ENCODE assay signal across 8 cellular contexts in genomic region chr9:133348763-133349573, GRCh38. TPM values are rescaled to one million over a fixed set of nuclear protein-coding genes. Genes with fewer than 3 reads are reported as not detected.
DNase-seq lines count a peak whose midpoint lies in the region; ATAC-seq, FAIRE-seq and TF ChIP-seq lines count a peak whose summit lies in the region.

No MANE protein-coding gene starts in this region.

- no peak for ATAC-seq in naive thymus-derived CD4-positive, alpha-beta T cell
- ATAC-seq in HG03457 (IDR thresholded peaks at IDR 0.05; ENCODE audit: unreplicated experiment): no peak
- no peak for ATAC-seq in GM21717 (IDR thresholded peaks at IDR 0.05; ENCODE audit: unreplicated experiment)

- peak overlapping the region; percentile 100 for H3K4me3 ChIP-seq in AG10803 (ENCODE audit: low read length)
- H3K4me3 ChIP-seq in Loucy (ENCODE audit: low read length, poor library complexity, severe bottlenecking): peak overlapping the region; percentile 97
- peak overlapping the region; percentile 93 for H3K4me3 ChIP-seq in naive thymus-derived CD4-positive, alpha-beta T cell (ENCODE audit: low read length)

- no peak for TF ChIP-seq POLR2A in GM12892 (IDR thresholded peaks at IDR 0.05; ENCODE audit: low read depth, low read length)

- H3K9ac ChIP-seq in Loucy (ENCODE audit: low read depth, low read length, poor library complexity, severe bottlenecking): peak overlapping the region; percentile 100

- H3K36me3 ChIP-seq in Loucy (ENCODE audit: insufficient read depth, low read length): peaks cover 44% of the 10 kb centered on the region
- H3K36me3 ChIP-seq in naive thymus-derived CD4-positive, alpha-beta T cell (ENCODE audit: control insufficient read depth in 2 of 3, insufficient read depth in 3 of 3, low read length in 3 of 3): peaks cover 20 to 80% (median 31%) of the 10 kb centered on the region in 3 experiments

- no peak for FAIRE-seq in GM12892 (lab: Jason Lieb, UNC)

- no peaks in the 10 kb centered on the region for H3K9me3 Mint-ChIP-seq in dendritic cell treated with granulocyte-macrophage colony-stimulating factor and Interleukin-4, amounts not matched to agents 40 ng/mL and 50 ng/mL, for 4 days
- H3K9me3 Mint-ChIP-seq in naive thymus-derived CD4-positive, alpha-beta T cell: peaks cover 0 to 2% (median 0%) of the 10 kb centered on the region in 11 donors

- no peaks in the 10 kb centered on the region for H3K9me3 ChIP-seq in Loucy (ENCODE audit: insufficient read depth, low read depth, low read length)
- H3K9me3 ChIP-seq in naive thymus-derived CD4-positive, alpha-beta T cell (ENCODE audit: control insufficient read depth in 2 of 3, low read length in 3 of 3): no peaks in the 10 kb centered on the region

- H3K27me3 ChIP-seq in Loucy (ENCODE audit: insufficient read depth, low read length, poor library complexity, severe bottlenecking): peaks cover 8% of the 10 kb centered on the region
- H3K27me3 ChIP-seq in naive thymus-derived CD4-positive, alpha-beta T cell (ENCODE audit: control insufficient read depth in 2 of 2, insufficient read depth in 2 of 2, low read length in 2 of 2): no peaks in the 10 kb centered on the region

- H3K79me2 ChIP-seq in Loucy (ENCODE audit: insufficient read depth, low read length): peaks cover 67% of the 10 kb centered on the region

- TF ChIP-seq CTCF in AG10803 (conservative IDR thresholded peaks at IDR 0.05; ENCODE audit: low read length) (no peak), Loucy (conservative IDR thresholded peaks at IDR 0.05; ENCODE audit: low read length) (no peak)

- H3K27ac Mint-ChIP-seq in dendritic cell treated with granulocyte-macrophage colony-stimulating factor and Interleukin-4, amounts not matched to agents 40 ng/mL and 50 ng/mL, for 4 days: peak overlapping the region; percentile 96
- peak overlapping the region; percentile 87 to 99 (median 97) for H3K27ac Mint-ChIP-seq in naive thymus-derived CD4-positive, alpha-beta T cell

- peak overlapping the region; percentile 85 for H3K4me3 Mint-ChIP-seq in dendritic cell treated with granulocyte-macrophage colony-stimulating factor and Interleukin-4, amounts not matched to agents 40 ng/mL and 50 ng/mL, for 4 days
- peak overlapping the region; percentile 94 to 100 (median 98) for H3K4me3 Mint-ChIP-seq in naive thymus-derived CD4-positive, alpha-beta T cell

- peak overlapping the region; percentile 98 for H3K27ac ChIP-seq in naive thymus-derived CD4-positive, alpha-beta T cell (ENCODE audit: low read depth, low read length)

- peaks cover 59% of the 10 kb centered on the region for H3K4me1 Mint-ChIP-seq in dendritic cell treated with granulocyte-macrophage colony-stimulating factor and Interleukin-4, amounts not matched to agents 40 ng/mL and 50 ng/mL, for 4 days (ENCODE audit: low read depth)
- H3K4me1 Mint-ChIP-seq in naive thymus-derived CD4-positive, alpha-beta T cell: peaks cover 24 to 49% (median 39%) of the 10 kb centered on the region in 7 donors

- CTCF ChIA-PET in naive thymus-derived CD4-positive, alpha-beta T cell (lab: Charles Lee): no interaction called here

- POLR2A ChIA-PET in naive thymus-derived CD4-positive, alpha-beta T cell (lab: Charles Lee): interaction anchor here (0.7 to 2.1 kb wide), 4 partner anchors 9 to 79 kb away, joined by 3 to 9 read pairs (median 4); no protein-coding TSS in a partner anchor

- H3K9me2 ChIP-seq in Loucy (replicated peaks; ENCODE audit: low read depth, low read length): no peaks in the 10 kb centered on the region

- no peak overlapping the region for H2AFZ ChIP-seq in Loucy (ENCODE audit: low read length)

- peak overlapping the region; percentile 99 for H3K4me2 ChIP-seq in Loucy (ENCODE audit: low read depth, low read length, poor library complexity, severe bottlenecking)

- H3K36me3 Mint-ChIP-seq in dendritic cell treated with granulocyte-macrophage colony-stimulating factor and Interleukin-4, amounts not matched to agents 40 ng/mL and 50 ng/mL, for 4 days (ENCODE audit: low read depth): peaks cover 98% of the 10 kb centered on the region
- peaks cover 8 to 46% (median 39%) of the 10 kb centered on the region in 5 donors for H3K36me3 Mint-ChIP-seq in naive thymus-derived CD4-positive, alpha-beta T cell

- peaks cover 11% of the 10 kb centered on the region; the same call in 1 of the 2 replicates for H3F3A ChIP-seq in Loucy (ENCODE audit: low read depth)

- H4K20me1 ChIP-seq in Loucy (ENCODE audit: insufficient read depth, low read length, poor library complexity, severe bottlenecking): peaks cover 57% of the 10 kb centered on the region

- DNase-seq in AG10803 (ENCODE audit: low read depth): no peak
- DNase-seq in naive thymus-derived CD4-positive, alpha-beta T cell: no peak
- DNase-seq in GM12892 (ENCODE audit: insufficient read length): no peak
- no peak for DNase-seq in central memory CD4-positive, alpha-beta T cell

- H3K27me3 Mint-ChIP-seq in dendritic cell treated with granulocyte-macrophage colony-stimulating factor and Interleukin-4, amounts not matched to agents 40 ng/mL and 50 ng/mL, for 4 days: no peaks in the 10 kb centered on the region
- peaks cover 0 to 2% (median 0%) of the 10 kb centered on the region in 5 donors for H3K27me3 Mint-ChIP-seq in naive thymus-derived CD4-positive, alpha-beta T cell

- peaks cover 32% of the 10 kb centered on the region for H3K4me1 ChIP-seq in Loucy (ENCODE audit: insufficient read depth, low read length, poor library complexity, severe bottlenecking)
- H3K4me1 ChIP-seq in naive thymus-derived CD4-positive, alpha-beta T cell (ENCODE audit: control insufficient read depth in 2 of 2, insufficient read depth in 2 of 2, low read length in 2 of 2): peaks cover 19 to 21% of the 10 kb centered on the region in 2 donors

- intact Hi-C loops in dendritic cell treated with granulocyte-macrophage colony-stimulating factor and Interleukin-4, amounts not matched to agents 40 ng/mL and 50 ng/mL, for 4 days (cut with micrococcal nuclease): loop anchor here (1.0 kb wide), 2 partner anchors 7 to 13 kb away; partner anchors contain the start of genes SURF1, SURF2 and SURF6
- intact Hi-C loops in naive thymus-derived CD4-positive, alpha-beta T cell (cut with micrococcal nuclease): loop anchor here (1.0 to 10.0 kb wide), 11 partner anchors 7 to 816 kb away; partner anchors contain the start of genes REXO4 (in 2 of the 2), STKLD1 (in 2 of the 2), SURF1 (in 2 of the 2) and SURF2 (in 2 of the 2)

RNA-seq across cellular contexts. Expression of gene RPL7A, which starts 0.9 kb away (rescaled TPM):
- 1,000 to 10,000 TPM; 2,002 to 2,815 (median 2,428) TPM for total RNA-seq in naive thymus-derived CD4-positive, alpha-beta T cell
- 1,000 to 10,000 TPM; 1,347 to 1,421 TPM for polyA plus RNA-seq in naive thymus-derived CD4-positive, alpha-beta T cell
- polyA plus RNA-seq in GM12892 (2012; ENCODE audit: missing spikeins): 4,474 TPM

RNA-seq across cellular contexts. Expression of gene MED22, which starts 1.0 kb away (rescaled TPM):
- total RNA-seq in naive thymus-derived CD4-positive, alpha-beta T cell: 10 to 100 TPM; 26.5 to 44.6 (median 32.8) TPM
- polyA plus RNA-seq in naive thymus-derived CD4-positive, alpha-beta T cell: 10 to 100 TPM; 13.5 to 20.2 TPM
- polyA plus RNA-seq in GM12892 (2012; ENCODE audit: missing spikeins): 10.1 TPM

RNA-seq across cellular contexts. Expression of gene SURF1, which starts 7.3 kb away (rescaled TPM):
- 10 to 100 TPM; 40.5 to 53.5 (median 47.9) TPM for total RNA-seq in naive thymus-derived CD4-positive, alpha-beta T cell
- polyA plus RNA-seq in naive thymus-derived CD4-positive, alpha-beta T cell: 100 to 1,000 TPM in 1 of 2 donors, 10 to 100 TPM in 1; 96.1 to 128 TPM
- polyA plus RNA-seq in GM12892 (2012; ENCODE audit: missing spikeins): 23.6 TPM

RNA-seq across cellular contexts. Expression of gene SURF2, which starts 7.4 kb away (rescaled TPM):
- total RNA-seq in naive thymus-derived CD4-positive, alpha-beta T cell: 10 to 100 TPM; 15.0 to 23.5 (median 15.6) TPM
- polyA plus RNA-seq in naive thymus-derived CD4-positive, alpha-beta T cell: 10 to 100 TPM; 28.1 to 44.5 TPM
- 17.1 TPM for polyA plus RNA-seq in GM12892 (2012; ENCODE audit: missing spikeins)

RNA-seq across cellular contexts. Expression of gene SURF6, which starts 13.0 kb away (rescaled TPM):
- 10 to 100 TPM; 15.4 to 33.5 (median 23.4) TPM for total RNA-seq in naive thymus-derived CD4-positive, alpha-beta T cell
- polyA plus RNA-seq in naive thymus-derived CD4-positive, alpha-beta T cell: 10 to 100 TPM in 1 of 2 donors, 1 to 10 TPM in 1; 9.8 to 18.7 TPM
- 8.5 TPM for polyA plus RNA-seq in GM12892 (2012; ENCODE audit: missing spikeins)
